ENCODE assay signal across 10 cellular contexts in the genomic region with DNA sequence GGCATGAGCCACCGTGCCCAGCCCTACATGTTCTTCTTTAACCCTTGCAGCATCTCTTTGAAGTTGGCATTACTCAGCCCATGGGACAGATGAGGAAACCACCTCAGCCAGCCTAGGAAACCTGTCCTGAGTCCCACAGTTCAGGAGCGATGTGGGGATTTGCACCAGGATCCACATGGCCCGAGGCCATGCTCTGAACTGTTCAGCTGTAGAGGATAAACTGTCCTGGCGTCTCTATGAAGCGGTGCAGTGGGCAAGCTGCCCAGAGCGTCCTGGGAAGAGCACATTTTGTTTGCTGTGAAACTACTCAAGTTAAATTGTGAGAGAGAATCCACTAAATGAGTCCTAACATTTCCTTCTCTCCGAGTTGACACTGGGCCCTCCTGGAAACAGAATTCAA.
DNase-seq lines count a peak whose midpoint lies in the region; TF ChIP-seq lines count a peak whose summit lies in the region.
"Had no signal": no experiment of that assay in that cellular context is flagged by ENCODE, and none has a peak within 500 bp of the region (broad histone marks: within the 10 kb centered on the region; RNA-seq: fewer than 3 reads in every experiment).

No MANE protein-coding gene starts in this region.

- no peaks in the 10 kb centered on the region for H3K9me3 ChIP-seq in sigmoid colon

- 54 to 66% methylated on average over 7 of the region's 7 CpGs for WGBS in sigmoid colon, 2 donors

- H3K27ac ChIP-seq in RWPE1 (peak overlapping the region; percentile 62), sigmoid colon (peak overlapping the region; percentile 59 to 71 (median 66))

- H3K4me3 ChIP-seq in foreskin fibroblast (ENCODE audit: low read depth in 1 of 2, low read length in 2 of 2): no peak overlapping the region
- H3K4me3 ChIP-seq in sigmoid colon: no peak overlapping the region

- POLR2A ChIA-PET in RWPE1 (lab: Yijun Ruan, JAX; ENCODE audit: low non-redundant PET): no interaction called here

- H3K27me3 ChIP-seq in sigmoid colon: no peaks in the 10 kb centered on the region

- intact Hi-C loops in sigmoid colon (cut with DNase I): loop anchor here (5.0 kb wide), 2 partner anchors 50 to 80 kb away; no protein-coding TSS in a partner anchor

- no peak for TF ChIP-seq EP300 in sigmoid colon (IDR thresholded peaks at IDR 0.05)

- CTCF ChIA-PET in RWPE1 (lab: Yijun Ruan, JAX): no interaction called here

- H3K4me1 ChIP-seq in sigmoid colon: peaks cover 0 to 18% (median 7%) of the 10 kb centered on the region in 4 donors

- no peaks in the 10 kb centered on the region for H3K36me3 ChIP-seq in sigmoid colon

- TF ChIP-seq POLR2A in sigmoid colon (IDR thresholded peaks at IDR 0.05): no peak

- TF ChIP-seq CTCF in RWPE1 (conservative IDR thresholded peaks at IDR 0.05; ENCODE audit: low read depth) (no peak), foreskin fibroblast (IDR thresholded peaks at IDR 0.05; ENCODE audit: low read depth, low read length) (no peak), sigmoid colon (IDR thresholded peaks at IDR 0.05) (peak; percentile 13 to 48 (median 28))

- DNase-seq in LHCN-M2 (ENCODE audit: low read depth) (peak; percentile 10), RWPE1 (ENCODE audit: low spot score) (no peak), foreskin fibroblast (peak; percentile 27 to 65), sigmoid colon (peak; percentile 93), AG08396 (ENCODE audit: low spot score) (no peak), kidney glomerular epithelial cell (lab: John Stamatoyannopoulos, UW) (no peak), AML-193 (lab: John Stamatoyannopoulos, UW) (no peak)
- DNase-seq in activated CD4-positive, alpha-beta T cell treated with anti-CD3 and anti-CD28 coated beads, Interleukin-2, amount 50 U/mL, for 1 hour: no peak
- DNase-seq: CD4-positive, alpha-beta memory T cell; naive thymus-derived CD8-positive, alpha-beta T cell had no signal

Comparison
In these comparisons a context has a peak if more than half of its experiments do, and no peak if none do; other contexts are left out.
1. DNase-seq: peak in LHCN-M2 (single experiment), foreskin fibroblast (2 of 2) and sigmoid colon (single experiment); none in RWPE1 (single experiment), AG08396 (single experiment), kidney glomerular epithelial cell (single experiment), activated CD4-positive, alpha-beta T cell treated with anti-CD3 and anti-CD28 coated beads, Interleukin-2, amount 50 U/mL, for 1 hour (single experiment) and AML-193 (0 of 2).
2. CTCF ChIP-seq: peak in sigmoid colon (4 of 4); none in RWPE1 (single experiment) and foreskin fibroblast (single experiment).